ENCODE assay signal across 26 cellular contexts in the genomic region with DNA sequence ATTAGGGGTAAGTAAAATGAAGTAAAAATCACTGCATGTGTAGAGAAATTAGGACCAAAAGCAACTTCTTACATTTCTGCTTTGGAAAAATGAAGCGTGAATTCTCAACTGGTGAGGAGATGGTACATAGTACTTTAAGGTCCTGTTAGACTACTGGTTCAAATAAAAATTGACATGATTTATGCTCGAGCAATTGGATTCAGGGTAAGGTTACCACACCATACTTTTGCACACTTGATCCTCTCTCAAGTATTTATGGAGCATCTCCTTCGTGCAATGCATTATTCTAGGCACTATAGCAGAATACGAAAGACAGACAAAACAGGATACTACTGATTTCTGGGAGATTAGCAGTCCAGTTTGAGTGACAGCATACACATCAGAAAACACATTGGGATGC.
"Had no signal": no experiment of that assay in that cellular context is flagged by ENCODE, and none has a peak within 500 bp of the region (broad histone marks: within the 10 kb centered on the region; RNA-seq: fewer than 3 reads in every experiment).

No MANE protein-coding gene starts in this region.

- DNase-seq: activated effector memory CD4-positive, alpha-beta T cell treated with anti-CD3 and anti-CD28 coated beads, Interleukin-2, amount 50 U/mL, for 16 hours; activated effector memory CD4-positive, alpha-beta T cell treated with Interleukin-2 at 50 U/mL for 16 hours; activated gamma-delta T cell; activated gamma-delta T cell treated with Interleukin-2 at 50 U/mL for 16 hours; activated naive CD4-positive, alpha-beta T cell; activated naive CD4-positive, alpha-beta T cell treated with anti-CD3 and anti-CD28 coated beads for 36 hours; activated naive CD4-positive, alpha-beta T cell treated with anti-CD3 and anti-CD28 coated beads, Interleukin-2, amount 10 ng/mL, durations not matched to agents 7 days and 5 days; activated naive CD4-positive, alpha-beta T cell treated with anti-CD3 and anti-CD28 coated beads, Interleukin-2, amount 50 U/mL, for 16 hours; activated naive CD4-positive, alpha-beta T cell treated with Interleukin-2 at 50 U/mL for 16 hours; activated naive CD8-positive, alpha-beta T cell treated with anti-CD3 and anti-CD28 coated beads for 36 hours; activated naive CD8-positive, alpha-beta T cell treated with anti-CD3 and anti-CD28 coated beads, Interleukin-2, amount 10 ng/mL, durations not matched to agents 7 days and 5 days; activated naive CD8-positive, alpha-beta T cell treated with anti-CD3 and anti-CD28 coated beads, Interleukin-2, amount 50 U/mL, for 24 hours; activated T-cell treated with anti-CD3 and anti-CD28 coated beads, Interleukin-2, amount 50 U/mL, for 24 hours; activated T-cell treated with anti-CD3 and anti-CD28 coated beads, Interleukin-2, amount 50 U/mL, for 4 hours; activated T-cell treated with anti-CD3 and anti-CD28 coated beads, Interleukin-2, amount 50 U/mL, for 48 hours; activated T-cell treated with anti-CD3 and anti-CD28 coated beads, Interleukin-2, amount 50 U/mL, for 72 hours; adrenal gland; amniotic stem cell; amygdala; anterior cingulate cortex; aorta; body of pancreas; brain microvascular endothelial cell; caudate nucleus; central memory CD4-positive, alpha-beta T cell; cerebellar nuclear complex had no signal
